1 cellular context compared by ENCODE assay signal in the genomic region with DNA sequence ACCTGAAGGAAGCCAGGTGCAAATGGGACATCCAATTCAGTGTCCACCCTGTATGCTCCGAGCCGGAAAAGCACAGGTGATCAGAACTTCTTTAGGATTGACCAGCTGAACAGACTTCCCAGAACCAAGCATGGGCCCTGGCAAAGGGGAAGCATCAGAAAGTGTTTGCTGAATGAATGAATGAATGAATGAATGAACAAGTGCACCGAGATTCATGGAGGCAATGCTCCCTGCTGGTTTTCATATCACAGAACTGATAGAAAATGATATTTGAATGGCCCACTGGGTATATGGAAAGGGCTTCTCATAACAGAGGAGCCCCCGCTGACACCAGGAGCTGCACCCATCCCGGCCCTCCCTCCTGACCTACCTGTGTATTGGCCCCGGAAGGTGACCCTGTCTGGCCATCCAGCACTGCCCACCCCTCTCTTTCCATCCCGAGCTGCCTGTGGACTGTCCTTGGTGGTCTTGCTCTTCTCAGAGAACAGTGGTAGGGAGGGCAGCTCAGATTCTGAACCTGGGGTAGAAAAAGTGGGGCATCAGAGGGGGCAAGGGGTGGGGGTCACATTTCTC.
TF ChIP-seq lines count a peak whose summit lies in the region.

No MANE protein-coding gene starts in this region.

TF ChIP-seq in K562, 482 proteins besides CTCF, POLR2A, EP300 and RAD21:
- TF ChIP-seq NR4A1 (CRISPR knock-in tag; IDR thresholded peaks at IDR 0.05), result no peak
- no peak for TF ChIP-seq NR4A1 (tag; IDR thresholded peaks at IDR 0.05)
- peak; percentile 89 for TF ChIP-seq ZNF24 (IDR thresholded peaks at IDR 0.05)
